Comparison of ENCODE assay signal across 10 cellular contexts in the genomic region with DNA sequence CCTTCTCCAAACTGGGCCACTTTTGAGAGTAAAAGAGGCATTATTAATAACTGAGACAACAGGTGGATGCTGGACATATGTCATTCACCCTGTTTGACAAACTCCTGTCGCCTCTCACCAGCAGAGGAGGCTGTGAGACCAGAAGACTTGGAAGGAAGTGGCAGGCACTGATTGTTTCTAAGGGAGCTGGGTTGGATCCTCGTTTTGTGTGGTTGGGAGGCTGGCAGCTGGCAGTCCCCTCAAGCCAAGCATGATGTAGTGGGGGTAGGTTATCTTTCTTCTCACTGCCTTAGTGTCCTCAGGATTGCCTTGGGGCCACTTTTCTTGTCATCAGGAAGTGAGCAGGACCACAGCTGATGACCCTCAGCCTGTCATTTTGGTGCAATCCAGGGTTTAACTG.
A peak's percentile ranks its signal among the peaks of the same experiment; 100 is the strongest.
DNase-seq lines count a peak whose midpoint lies in the region; ATAC-seq and TF ChIP-seq lines count a peak whose summit lies in the region.
"Had no signal": no experiment of that assay in that cellular context is flagged by ENCODE, and none has a peak within 500 bp of the region (broad histone marks: within the 10 kb centered on the region; RNA-seq: fewer than 3 reads in every experiment).

No MANE protein-coding gene starts in this region.

- no peak for TF ChIP-seq EP300 in upper lobe of left lung (IDR thresholded peaks at IDR 0.05)

- H3K36me3 Mint-ChIP-seq in activated naive CD4-positive, alpha-beta T cell treated with anti-CD3 and anti-CD28 coated beads, Interleukin-2, amount 10 ng/mL, durations not matched to agents 7 days and 5 days: no peaks in the 10 kb centered on the region

- 13 to 31% methylated on average over 2 of the region's 2 CpGs for WGBS in upper lobe of left lung, 2 donors

- peak; percentile 26 for DNase-seq in activated naive CD4-positive, alpha-beta T cell treated with anti-CD3 and anti-CD28 coated beads, Interleukin-2, amount 10 ng/mL, durations not matched to agents 7 days and 5 days
- DNase-seq in activated naive CD4-positive, alpha-beta T cell treated with Interleukin-2 at 50 U/mL for 16 hours: no peak
- DNase-seq in OCI-M1 (lab: John Stamatoyannopoulos, UW) (peak; percentile 24), left cardiac atrium (peak; percentile 24), upper lobe of left lung (peak in 1 of 2 donors; percentile 77), NCI-H128 (lab: John Stamatoyannopoulos, UW; ENCODE audit: unreplicated experiment) (no peak)
- DNase-seq: cerebellar nuclear complex; stimulated activated CD4-positive, alpha-beta T cell treated with anti-CD3 and anti-CD28 coated beads, Interleukin-2, amount 100 ng/mL, for 48 hours had no signal

- intact Hi-C loops in left cardiac atrium (cut with DNase I): loop anchor here in 1 of 2 donors (5.0 kb wide), 1 partner anchor 182 kb away; no protein-coding TSS in a partner anchor

- TF ChIP-seq POLR2A in upper lobe of left lung (IDR thresholded peaks at IDR 0.05): no peak

- peaks cover 18 to 30% (median 20%) of the 10 kb centered on the region in 4 donors for H3K4me1 ChIP-seq in upper lobe of left lung

- no peaks in the 10 kb centered on the region for H3K27me3 ChIP-seq in upper lobe of left lung

- H3K27ac ChIP-seq in upper lobe of left lung: peak overlapping the region; percentile 8 to 55 (median 50)

- H3K9me3 Mint-ChIP-seq in activated naive CD4-positive, alpha-beta T cell treated with anti-CD3 and anti-CD28 coated beads, Interleukin-2, amount 10 ng/mL, durations not matched to agents 7 days and 5 days: no peaks in the 10 kb centered on the region

- no peaks in the 10 kb centered on the region for H3K27me3 Mint-ChIP-seq in activated naive CD4-positive, alpha-beta T cell treated with anti-CD3 and anti-CD28 coated beads, Interleukin-2, amount 10 ng/mL, durations not matched to agents 7 days and 5 days

- H3K36me3 ChIP-seq in upper lobe of left lung: no peaks in the 10 kb centered on the region

- ATAC-seq in left cardiac atrium (peak in 1 of 2 donors; percentile 41), upper lobe of left lung (ENCODE audit: low FRiP score in 2 of 2) (peak; percentile 43 to 72), GM21717 (IDR thresholded peaks at IDR 0.05; ENCODE audit: unreplicated experiment) (no peak), HG02763 (IDR thresholded peaks at IDR 0.05; ENCODE audit: unreplicated experiment) (no peak)

- H3K27ac Mint-ChIP-seq in activated naive CD4-positive, alpha-beta T cell treated with anti-CD3 and anti-CD28 coated beads, Interleukin-2, amount 10 ng/mL, durations not matched to agents 7 days and 5 days: no peak overlapping the region

- H3K9me3 ChIP-seq in upper lobe of left lung: no peaks in the 10 kb centered on the region

- H3K4me3 Mint-ChIP-seq in activated naive CD4-positive, alpha-beta T cell treated with anti-CD3 and anti-CD28 coated beads, Interleukin-2, amount 10 ng/mL, durations not matched to agents 7 days and 5 days: no peak overlapping the region

- CTCF ChIA-PET in activated naive CD4-positive, alpha-beta T cell treated with anti-CD3 and anti-CD28 coated beads, Interleukin-2, amount 10 ng/mL, durations not matched to agents 7 days and 5 days (lab: Charles Lee): interaction anchor here (0.8 to 7.4 kb wide), 8 partner anchors 8 to 186 kb away, joined by 3 to 92 read pairs (median 3); no protein-coding TSS in a partner anchor

- peak in 5 of 6 experiments; percentile 46 to 75 (median 66) for TF ChIP-seq CTCF in upper lobe of left lung (IDR thresholded peaks at IDR 0.05)

- no peak overlapping the region for H3K4me3 ChIP-seq in upper lobe of left lung

- no peaks in the 10 kb centered on the region for H3K4me1 Mint-ChIP-seq in activated naive CD4-positive, alpha-beta T cell treated with anti-CD3 and anti-CD28 coated beads, Interleukin-2, amount 10 ng/mL, durations not matched to agents 7 days and 5 days

Comparison
In these comparisons a context has a peak if more than half of its experiments do, and no peak if none do; other contexts are left out.
1. DNase-seq: peak in activated naive CD4-positive, alpha-beta T cell treated with anti-CD3 and anti-CD28 coated beads, Interleukin-2, amount 10 ng/mL, durations not matched to agents 7 days and 5 days (single experiment), OCI-M1 (single experiment) and left cardiac atrium (single experiment); none in activated naive CD4-positive, alpha-beta T cell treated with Interleukin-2 at 50 U/mL for 16 hours (single experiment) and NCI-H128 (single experiment).
2. ATAC-seq: peak in upper lobe of left lung (2 of 2); none in GM21717 (single experiment) and HG02763 (single experiment).